1 cellular context compared by ENCODE assay signal in genomic region chr6:154247119-154247814, GRCh38.
TF ChIP-seq lines count a peak whose summit lies in the region.

No MANE protein-coding gene starts in this region.

TF ChIP-seq in SK-N-SH, 30 proteins besides CTCF, POLR2A, EP300 and RAD21 (continued from another document):
- no peak for TF ChIP-seq USF2 (IDR thresholded peaks at IDR 0.05; ENCODE audit: borderline replicate concordance, low read depth, low read length)
